Comparison of ENCODE assay signal across 22 cellular contexts in the genomic region with DNA sequence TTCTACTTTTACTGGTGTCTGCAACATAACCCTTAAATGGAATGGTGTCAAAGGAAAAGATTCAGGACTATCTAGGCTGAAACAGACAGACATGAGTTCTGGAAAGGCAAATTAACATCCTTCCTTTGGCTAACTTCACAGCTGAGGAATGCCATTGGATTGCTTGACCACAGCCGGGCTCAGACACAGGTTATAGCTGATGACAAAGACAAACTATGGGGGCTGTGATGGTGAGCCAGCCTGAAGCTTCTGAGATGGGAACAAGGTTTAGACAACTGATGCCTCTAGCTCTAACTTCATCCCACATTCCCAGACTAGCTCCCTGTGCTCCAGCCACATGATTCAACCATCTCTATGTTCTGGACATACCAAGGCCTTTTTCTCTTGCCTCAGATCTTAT. TPM values are rescaled to one million over a fixed set of nuclear protein-coding genes. Genes with fewer than 3 reads are reported as not detected.
"Had no signal": no experiment of that assay in that cellular context is flagged by ENCODE, and none has a peak within 500 bp of the region (broad histone marks: within the 10 kb centered on the region; RNA-seq: fewer than 3 reads in every experiment).

No MANE protein-coding gene starts in this region.

- H3K27me3 Mint-ChIP-seq: activated naive CD4-positive, alpha-beta T cell treated with anti-CD3 and anti-CD28 coated beads, Interleukin-2, amount 50 U/mL, for 24 hours had no signal

- ATAC-seq: left ventricle myocardium superior, sciatic nerve had no signal

- H3K4me3 ChIP-seq: esophagus muscularis mucosa, testis, vagina had no signal

- H3K27me3 ChIP-seq: esophagus muscularis mucosa, testis, vagina had no signal

- H3K9me3 ChIP-seq: esophagus muscularis mucosa, testis, vagina had no signal

- H3K9me3 Mint-ChIP-seq: activated naive CD4-positive, alpha-beta T cell treated with anti-CD3 and anti-CD28 coated beads, Interleukin-2, amount 50 U/mL, for 24 hours had no signal

- H3K4me1 Mint-ChIP-seq: activated naive CD4-positive, alpha-beta T cell treated with anti-CD3 and anti-CD28 coated beads, Interleukin-2, amount 50 U/mL, for 24 hours had no signal

- H3K4me3 Mint-ChIP-seq: activated naive CD4-positive, alpha-beta T cell treated with anti-CD3 and anti-CD28 coated beads, Interleukin-2, amount 50 U/mL, for 24 hours had no signal

- H3K27ac ChIP-seq: esophagus muscularis mucosa, testis, vagina, WERI-Rb-1 had no signal

- H3K4me1 ChIP-seq: esophagus muscularis mucosa, testis, vagina had no signal

- DNase-seq: activated CD4-positive, alpha-beta T cell treated with anti-CD3 and anti-CD28 coated beads for 1 hour; activated gamma-delta T cell; aorta; central memory CD4-positive, alpha-beta T cell; effector memory CD4-positive, alpha-beta T cell; glutamatergic neuron; hypothalamus; left ventricle myocardium superior; mammary epithelial cell; occipital lobe; posterior cingulate gyrus; stimulated activated CD4-positive, alpha-beta T cell treated with anti-CD3 and anti-CD28 coated beads, Interleukin-2, amount 100 ng/mL, for 48 hours; stimulated activated CD8-positive, alpha-beta memory T cell treated with anti-CD3 and anti-CD28 coated beads, Interleukin-4, amount 100 ng/mL, for 48 hours; stimulated activated naive CD4-positive, alpha-beta T cell; T-helper 1 cell; testis; trophoblast cell; WERI-Rb-1 had no signal

RNA-seq across cellular contexts. Expression of gene LRRC73, which starts 22.1 kb away (rescaled TPM):
- total RNA-seq: vagina had no signal
